29 cellular contexts compared by ENCODE assay signal in the genomic region with DNA sequence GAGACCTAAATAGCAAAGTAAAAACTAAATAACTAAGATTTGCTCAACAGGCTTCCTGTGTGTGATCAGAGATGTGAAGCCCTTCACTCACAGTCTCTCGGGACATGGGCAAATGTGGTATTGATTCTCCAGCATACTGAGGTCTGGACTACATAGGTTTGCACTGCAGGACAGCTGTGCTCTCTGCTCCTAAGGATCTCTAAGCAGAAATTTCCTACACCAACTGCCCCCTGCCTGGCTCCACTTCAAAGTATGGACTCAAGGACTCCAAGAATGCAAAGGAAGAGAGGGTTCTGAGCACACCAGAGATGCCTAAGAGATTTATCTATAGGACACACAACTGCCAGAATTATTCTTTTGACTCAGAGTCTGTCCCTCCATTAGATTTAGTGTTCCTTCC.
DNase-seq lines count a peak whose midpoint lies in the region; ATAC-seq, FAIRE-seq and TF ChIP-seq lines count a peak whose summit lies in the region.
"Had no signal": no experiment of that assay in that cellular context is flagged by ENCODE, and none has a peak within 500 bp of the region (broad histone marks: within the 10 kb centered on the region; RNA-seq: fewer than 3 reads in every experiment).

No MANE protein-coding gene starts in this region.

- H3K27me3 Mint-ChIP-seq in HFFc6 (ENCODE audit: insufficient read depth) = peaks cover 5% of the 10 kb centered on the region; the same call in 1 of the 2 replicates
- no peaks in the 10 kb centered on the region for H3K27me3 Mint-ChIP-seq in chondrocyte (ENCODE audit: low read depth)
- H3K27me3 Mint-ChIP-seq: activated CD4-positive, alpha-beta memory T cell treated with anti-CD3 and anti-CD28 coated beads for 36 hours; activated naive CD4-positive, alpha-beta T cell treated with anti-CD3 and anti-CD28 coated beads, Interleukin-2, amount 50 U/mL, for 24 hours; central memory CD8-positive, alpha-beta T cell; naive B cell; stimulated activated naive CD8-positive, alpha-beta T cell treated with anti-CD3 and anti-CD28 coated beads, Interleukin-15, Interleukin-2, amounts not matched to agents 100 ng/mL and 50 ng/mL, for 24 hours had no signal

- H3K9me3 Mint-ChIP-seq in HFFc6 = no peaks in the 10 kb centered on the region
- H3K9me3 Mint-ChIP-seq in chondrocyte (ENCODE audit: low read depth) = no peaks in the 10 kb centered on the region
- H3K9me3 Mint-ChIP-seq: activated CD4-positive, alpha-beta memory T cell treated with anti-CD3 and anti-CD28 coated beads for 36 hours; stimulated activated naive CD8-positive, alpha-beta T cell treated with anti-CD3 and anti-CD28 coated beads, Interleukin-15, Interleukin-2, amounts not matched to agents 100 ng/mL and 50 ng/mL, for 24 hours had no signal

- no peak for TF ChIP-seq RAD21 in HepG2 (CRISPR knock-in tag; IDR thresholded peaks at IDR 0.05)

- BruUV-seq in HepG2 (replicated peaks; lab: Mats Ljungman, UMichigan) = no TSS peak

- H3K4me1 Mint-ChIP-seq in HFFc6 (ENCODE audit: low read depth) (peaks cover 75% of the 10 kb centered on the region), chondrocyte (ENCODE audit: low read depth) (peaks cover 71% of the 10 kb centered on the region)
- H3K4me1 Mint-ChIP-seq: activated naive CD4-positive, alpha-beta T cell treated with anti-CD3 and anti-CD28 coated beads, Interleukin-2, amount 50 U/mL, for 24 hours; central memory CD8-positive, alpha-beta T cell had no signal

- WGBS in HepG2 (ENCODE audit: low lambda C conversion rate) = 0% methylated on average over 1 of the region's 1 CpG

- no peak overlapping the region for H3K4me2 ChIP-seq in keratinocyte (ENCODE audit: control insufficient read depth, extremely low read depth, insufficient read depth, low read depth, low read length)
- no peak overlapping the region for H3K4me2 ChIP-seq in HepG2 (ENCODE audit: low read depth, low read length)
- H3K4me2 ChIP-seq: KMS-11 had no signal

- H3K27ac ChIP-seq in ACC112 (ENCODE audit: low read depth, low read length) (peak overlapping the region; percentile 92), keratinocyte (ENCODE audit: control insufficient read depth, insufficient read depth, low read length) (peak overlapping the region; percentile 64), HepG2 (ENCODE audit: extremely low read length, insufficient read depth, low read length) (no peak overlapping the region)
- H3K27ac ChIP-seq: KMS-11, prostate gland, uterus had no signal

- DNase-seq in HFFc6 (no peak), chondrocyte (ENCODE audit: low spot score) (no peak), keratinocyte (ENCODE audit: low read depth, low spot score) (no peak), HepG2 (ENCODE audit: low spot score) (no peak), NOMO-1 treated with DMSO at 0.1 percent for 48 hours (lab: John Stamatoyannopoulos, UW; ENCODE audit: unreplicated experiment) (no peak)
- no peak for DNase-seq in activated CD4-positive, alpha-beta T cell treated with anti-CD3 and anti-CD28 coated beads for 4 hours
- DNase-seq: activated CD4-positive, alpha-beta memory T cell treated with anti-CD3 and anti-CD28 coated beads for 36 hours; activated CD8-positive, alpha-beta memory T cell treated with anti-CD3 and anti-CD28 coated beads, Interleukin-2, amount 50 U/mL, for 4 hours; anterior cingulate cortex; BE2C; GF-D8; HCEC 1CT; naive B cell; NCI-H1436 treated with DMSO at 0.1 percent for 48 hours; NCI-H446; NCI-H82; RPMI8226; uterus had no signal

- H3K27me3 ChIP-seq in ACC112 (ENCODE audit: insufficient read depth, low read length) (no peaks in the 10 kb centered on the region), keratinocyte (ENCODE audit: control insufficient read depth, extremely low read depth, insufficient read depth, low read length) (no peaks in the 10 kb centered on the region), HepG2 (ENCODE audit: control insufficient read depth in 1 of 2, insufficient read depth in 2 of 2, low read length in 2 of 2) (no peaks in the 10 kb centered on the region; a peak in 1 of 5 replicates)
- H3K27me3 ChIP-seq: BE2C, neutrophil, uterus had no signal

- no peak overlapping the region for H2AFZ ChIP-seq in ACC112 (ENCODE audit: low read length, unreplicated experiment)
- peak overlapping the region; percentile 40 for H2AFZ ChIP-seq in keratinocyte (ENCODE audit: control insufficient read depth, low read length)
- no peak overlapping the region for H2AFZ ChIP-seq in HepG2 (ENCODE audit: low read length)

- dilution Hi-C loops in keratinocyte (cut with MboI; ENCODE audit: extremely low pct_ligation_motif_present, low sequenced_read_pairs) = no loop called here

- H3K4me3 ChIP-seq in ACC112 (ENCODE audit: low read depth, low read length) (no peak overlapping the region; the same call in 1 of the 2 replicates), keratinocyte (ENCODE audit: control insufficient read depth in 2 of 3, extremely low read depth in 1 of 3, insufficient read depth in 2 of 3, low read depth in 1 of 3, low read length in 3 of 3) (no peak overlapping the region), HepG2 (replicated peaks in 1 of 3; ENCODE audit: insufficient read depth in 1 of 3, low read depth in 2 of 3, low read length in 3 of 3) (no peak overlapping the region)
- H3K4me3 ChIP-seq: prostate gland, uterus had no signal

- peak overlapping the region; percentile 59; the same call in 1 of the 2 replicates for H3K4me3 Mint-ChIP-seq in HFFc6
- no peak overlapping the region for H3K4me3 Mint-ChIP-seq in chondrocyte (ENCODE audit: unreplicated experiment)
- H3K4me3 Mint-ChIP-seq: activated CD4-positive, alpha-beta memory T cell treated with anti-CD3 and anti-CD28 coated beads for 36 hours; activated naive CD4-positive, alpha-beta T cell treated with anti-CD3 and anti-CD28 coated beads, Interleukin-2, amount 50 U/mL, for 24 hours; activated T-helper 1 cell treated with anti-CD3 and anti-CD28 coated beads, Interleukin-12 subunit alpha, Interleukin-12 subunit beta, Interleukin-2, Interleukin-4 antibody, amounts not matched to agents 30 ng/mL and 10 ng/mL and 1 ng/mL, durations not matched to agents 14 hours and 24 hours and 36 hours; central memory CD8-positive, alpha-beta T cell; naive B cell; stimulated activated naive CD8-positive, alpha-beta T cell treated with anti-CD3 and anti-CD28 coated beads, Interleukin-15, Interleukin-2, amounts not matched to agents 100 ng/mL and 50 ng/mL, for 24 hours had no signal

- CTCF ChIA-PET in HepG2 (lab: Yijun Ruan, JAX; ENCODE audit: low intra/inter-chr PET ratio, low total read pairs) = no interaction called here

- in situ Hi-C loops in HepG2 (cut with HindIII; ENCODE audit: extremely low pct_ligation_motif_present, low pct_unique_long_range_greater_than_20kb) = no loop called here

- TF ChIP-seq CTCF in HFFc6 (IDR thresholded peaks at IDR 0.05) (no peak), chondrocyte (IDR thresholded peaks at IDR 0.05) (no peak), keratinocyte (optimal IDR thresholded peaks at IDR 0.05 in 1 of 3, IDR thresholded peaks at IDR 0.05 in 1 of 3, conservative IDR thresholded peaks at IDR 0.05 in 1 of 3; ENCODE audit: extremely low read depth in 1 of 3, insufficient read depth in 2 of 3, low read length in 3 of 3) (no peak), HepG2 (CRISPR knock-in tag; IDR thresholded peaks at IDR 0.05) (no peak)

- TF ChIP-seq EP300 in HepG2 (IDR thresholded peaks at IDR 0.05; ENCODE audit: low read depth in 2 of 2, low read length in 2 of 2) (no peak), HepG2 (CRISPR knock-in tag; IDR thresholded peaks at IDR 0.05; ENCODE audit: borderline replicate concordance) (no peak)

- H3K4me1 ChIP-seq in ACC112 (ENCODE audit: control insufficient read depth, insufficient read depth, low read length, unreplicated experiment) = peaks cover 33% of the 10 kb centered on the region
- H3K4me1 ChIP-seq in keratinocyte (ENCODE audit: control insufficient read depth, extremely low read depth, insufficient read depth, low read length) = peaks cover 45% of the 10 kb centered on the region
- H3K4me1 ChIP-seq in HepG2 (ENCODE audit: insufficient read depth, low read length) = no peaks in the 10 kb centered on the region
- H3K4me1 ChIP-seq: BE2C, prostate gland, uterus had no signal

- POLR2A ChIA-PET in HepG2 (lab: Yijun Ruan, JAX) = no interaction called here

- H4K20me1 ChIP-seq in keratinocyte (ENCODE audit: control insufficient read depth, extremely low read depth, insufficient read depth, low read length) (no peaks in the 10 kb centered on the region), HepG2 (ENCODE audit: insufficient read depth, low read length) (no peaks in the 10 kb centered on the region)

- peaks cover 29% of the 10 kb centered on the region for H3K36me3 Mint-ChIP-seq in HFFc6 (ENCODE audit: low read depth)
- H3K36me3 Mint-ChIP-seq in chondrocyte (ENCODE audit: low read depth) = peaks cover 22% of the 10 kb centered on the region
- H3K36me3 Mint-ChIP-seq: activated CD4-positive, alpha-beta memory T cell treated with anti-CD3 and anti-CD28 coated beads for 36 hours; activated naive CD4-positive, alpha-beta T cell treated with anti-CD3 and anti-CD28 coated beads, Interleukin-2, amount 50 U/mL, for 24 hours; naive B cell had no signal

- no peak for TF ChIP-seq POLR2A in HepG2 (IDR thresholded peaks at IDR 0.05; ENCODE audit: insufficient read depth in 1 of 2, low read depth in 2 of 2, low read length in 2 of 2)

- intact Hi-C loops in HepG2 (cut with micrococcal nuclease; ENCODE audit: unreplicated experiment) = no loop called here

- peak overlapping the region; percentile 95 for H3K27ac Mint-ChIP-seq in HFFc6
- peak overlapping the region; percentile 90 for H3K27ac Mint-ChIP-seq in chondrocyte (ENCODE audit: unreplicated experiment)
- H3K27ac Mint-ChIP-seq: activated CD4-positive, alpha-beta memory T cell treated with anti-CD3 and anti-CD28 coated beads for 36 hours; activated naive CD4-positive, alpha-beta T cell treated with anti-CD3 and anti-CD28 coated beads, Interleukin-2, amount 50 U/mL, for 24 hours; activated T-helper 1 cell treated with anti-CD3 and anti-CD28 coated beads, Interleukin-12 subunit alpha, Interleukin-12 subunit beta, Interleukin-2, Interleukin-4 antibody, amounts not matched to agents 30 ng/mL and 10 ng/mL and 1 ng/mL, durations not matched to agents 14 hours and 24 hours and 36 hours; naive B cell; stimulated activated naive CD8-positive, alpha-beta T cell treated with anti-CD3 and anti-CD28 coated beads, Interleukin-15, Interleukin-2, amounts not matched to agents 100 ng/mL and 50 ng/mL, for 24 hours had no signal

- FAIRE-seq in keratinocyte (lab: Jason Lieb, UNC) (no peak), HepG2 (lab: Jason Lieb, UNC) (no peak)
- FAIRE-seq: A204.1, frontal cortex had no signal

- H3K9me3 ChIP-seq in keratinocyte (ENCODE audit: control insufficient read depth, low read depth, low read length) (no peaks in the 10 kb centered on the region), HepG2 (ENCODE audit: low read length) (peaks cover 84% of the 10 kb centered on the region)
- H3K9me3 ChIP-seq: BE2C, neutrophil, prostate gland, uterus had no signal

- no peak for ATAC-seq in HG03025 (IDR thresholded peaks at IDR 0.05; ENCODE audit: low FRiP score, unreplicated experiment)
- no peak for ATAC-seq in HepG2

- H3K9me1 ChIP-seq in keratinocyte (ENCODE audit: control insufficient read depth, extremely low read depth, insufficient read depth, low read length) = no peaks in the 10 kb centered on the region

- H3K79me2 ChIP-seq in ACC112 (ENCODE audit: control insufficient read depth, insufficient read depth, low read length, unreplicated experiment) (no peaks in the 10 kb centered on the region), keratinocyte (ENCODE audit: control insufficient read depth, insufficient read depth, low read length) (no peaks in the 10 kb centered on the region), HepG2 (ENCODE audit: insufficient read depth, low read length) (no peaks in the 10 kb centered on the region)

- no peaks in the 10 kb centered on the region for H3K36me3 ChIP-seq in ACC112 (ENCODE audit: insufficient read depth, low read length)
- H3K36me3 ChIP-seq in keratinocyte (ENCODE audit: control insufficient read depth in 2 of 2, extremely low read depth in 1 of 2, insufficient read depth in 2 of 2, low read length in 2 of 2) = no peaks in the 10 kb centered on the region
- H3K36me3 ChIP-seq in HepG2 (replicated peaks in 1 of 2; ENCODE audit: control insufficient read depth in 1 of 2, insufficient read depth in 2 of 2, low read length in 2 of 2) = no peaks in the 10 kb centered on the region
- H3K36me3 ChIP-seq: BE2C, neutrophil, prostate gland, uterus had no signal

- H3K9ac ChIP-seq in keratinocyte (ENCODE audit: control insufficient read depth, extremely low read depth, insufficient read depth, low read length) (peak overlapping the region; percentile 8), HepG2 (ENCODE audit: insufficient read depth, low read depth, low read length) (no peak overlapping the region)
- H3K9ac ChIP-seq: KMS-11 had no signal
